Comparison of ENCODE assay signal across 9 cellular contexts in the genomic region with DNA sequence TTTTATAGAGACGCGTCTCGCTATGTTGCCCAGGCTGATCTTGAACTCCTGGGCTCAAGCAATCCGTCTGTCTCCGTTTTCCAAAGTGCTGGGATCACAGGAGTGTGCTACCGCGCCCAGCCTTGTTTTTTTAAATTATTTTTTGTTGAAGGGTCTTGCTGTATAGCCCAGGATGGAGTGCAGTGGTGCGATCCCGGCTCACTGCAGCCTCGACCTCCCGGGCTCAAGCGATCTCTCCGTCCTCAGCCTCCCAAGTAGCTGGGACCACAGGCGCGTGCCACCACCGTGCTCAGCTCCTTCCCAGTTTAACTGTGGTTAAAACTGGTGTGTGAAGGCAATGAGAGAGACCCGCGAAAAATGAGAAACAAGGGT. TPM values are rescaled to one million over a fixed set of nuclear protein-coding genes. Genes with fewer than 3 reads are reported as not detected.
DNase-seq lines count a peak whose midpoint lies in the region; ATAC-seq, FAIRE-seq and TF ChIP-seq lines count a peak whose summit lies in the region.
"Had no signal": no experiment of that assay in that cellular context is flagged by ENCODE, and none has a peak within 500 bp of the region (broad histone marks: within the 10 kb centered on the region; RNA-seq: fewer than 3 reads in every experiment).

No MANE protein-coding gene starts in this region.

- H2AFZ ChIP-seq in hepatocyte = peak overlapping the region; percentile 90

- peaks cover 4% of the 10 kb centered on the region for H3K36me3 Mint-ChIP-seq in activated T-helper 2 cell treated with anti-CD3 and anti-CD28 coated beads, Interferon-gamma antibody, Interleukin-2, Interleukin-4, amounts not matched to agents 10 μg/mL and 5 μg/mL and 100 μg/mL, durations not matched to agents 14 hours and 24 hours and 36 hours (ENCODE audit: low read depth)

- FAIRE-seq in urothelium cell line (lab: Jason Lieb, UNC) = no peak
- FAIRE-seq: colon had no signal

- no peaks in the 10 kb centered on the region for H3K79me2 ChIP-seq in hepatocyte

- ATAC-seq in HG02623 (IDR thresholded peaks at IDR 0.05; ENCODE audit: unreplicated experiment) = peak; percentile 4
- no peak for ATAC-seq in HG03139 (IDR thresholded peaks at IDR 0.05; ENCODE audit: unreplicated experiment)

- DNase-seq in activated T-helper 2 cell treated with anti-CD3 and anti-CD28 coated beads, Interferon-gamma antibody, Interleukin-2, Interleukin-4, amounts not matched to agents 10 μg/mL and 5 μg/mL and 100 μg/mL, durations not matched to agents 14 hours and 24 hours and 36 hours (ENCODE audit: low spot score) = no peak
- DNase-seq in hepatocyte (ENCODE audit: low spot score) (no peak), stomach (no peak), AG08396 (ENCODE audit: low spot score) (no peak), urothelium cell line (ENCODE audit: low spot score) (no peak), GM19238 (ENCODE audit: insufficient read length, low spot score) (no peak)

- H3K4me3 Mint-ChIP-seq in activated T-helper 2 cell treated with anti-CD3 and anti-CD28 coated beads, Interferon-gamma antibody, Interleukin-2, Interleukin-4, amounts not matched to agents 10 μg/mL and 5 μg/mL and 100 μg/mL, durations not matched to agents 14 hours and 24 hours and 36 hours (ENCODE audit: low read depth) = peak overlapping the region; percentile 52

- no peak for TF ChIP-seq EP300 in stomach (IDR thresholded peaks at IDR 0.05)

- WGBS in hepatocyte (ENCODE audit: low lambda C conversion rate, missing lambda C conversion rate) = 87% methylated on average over 18 of the region's 18 CpGs
- WGBS in stomach, 5 donors = 55 to 66% (median 58%) methylated on average over 18 of the region's 18 CpGs

- no peaks in the 10 kb centered on the region for H3K9me2 ChIP-seq in hepatocyte (replicated peaks; ENCODE audit: insufficient read depth)

- H3K27ac Mint-ChIP-seq in activated T-helper 2 cell treated with anti-CD3 and anti-CD28 coated beads, Interferon-gamma antibody, Interleukin-2, Interleukin-4, amounts not matched to agents 10 μg/mL and 5 μg/mL and 100 μg/mL, durations not matched to agents 14 hours and 24 hours and 36 hours = peak overlapping the region; percentile 97

- peaks cover 6% of the 10 kb centered on the region for H3K9me3 Mint-ChIP-seq in activated T-helper 2 cell treated with anti-CD3 and anti-CD28 coated beads, Interferon-gamma antibody, Interleukin-2, Interleukin-4, amounts not matched to agents 10 μg/mL and 5 μg/mL and 100 μg/mL, durations not matched to agents 14 hours and 24 hours and 36 hours

- no peaks in the 10 kb centered on the region for H3K27me3 Mint-ChIP-seq in activated T-helper 2 cell treated with anti-CD3 and anti-CD28 coated beads, Interferon-gamma antibody, Interleukin-2, Interleukin-4, amounts not matched to agents 10 μg/mL and 5 μg/mL and 100 μg/mL, durations not matched to agents 14 hours and 24 hours and 36 hours (ENCODE audit: low read depth)

- H3K9me3 ChIP-seq in hepatocyte (ENCODE audit: low read depth) (no peaks in the 10 kb centered on the region), stomach (no peaks in the 10 kb centered on the region)

- H3K4me3 ChIP-seq in hepatocyte (peak overlapping the region; percentile 27), stomach (peak overlapping the region; percentile 52 to 61 (median 58))

- no peaks in the 10 kb centered on the region for H4K20me1 ChIP-seq in hepatocyte (ENCODE audit: insufficient read depth, poor library complexity, severe bottlenecking)

- H3K27ac ChIP-seq in hepatocyte (peak overlapping the region; percentile 99), stomach (peak overlapping the region; percentile 90 to 99 (median 96))

- TF ChIP-seq POLR2A in stomach (IDR thresholded peaks at IDR 0.05) = no peak

- H3K27me3 ChIP-seq in hepatocyte = no peaks in the 10 kb centered on the region
- no peaks in the 10 kb centered on the region for H3K27me3 ChIP-seq in stomach

- H3K4me1 Mint-ChIP-seq in activated T-helper 2 cell treated with anti-CD3 and anti-CD28 coated beads, Interferon-gamma antibody, Interleukin-2, Interleukin-4, amounts not matched to agents 10 μg/mL and 5 μg/mL and 100 μg/mL, durations not matched to agents 14 hours and 24 hours and 36 hours (ENCODE audit: low read depth) = peaks cover 30% of the 10 kb centered on the region

- intact Hi-C loops in activated T-helper 2 cell treated with anti-CD3 and anti-CD28 coated beads, Interferon-gamma antibody, Interleukin-2, Interleukin-4, amounts not matched to agents 10 μg/mL and 5 μg/mL and 100 μg/mL, durations not matched to agents 14 hours and 24 hours and 36 hours (cut with micrococcal nuclease) = loop anchor here (1.0 kb wide), 3 partner anchors 11 to 282 kb away; partner anchors contain the start of genes CSGALNACT2 and HNRNPF
- intact Hi-C loops in stomach (cut with DNase I; ENCODE audit: low total_unique reads) = no loop called here

- H3K4me1 ChIP-seq in hepatocyte (ENCODE audit: insufficient read depth) (peaks cover 14% of the 10 kb centered on the region), stomach (peaks cover 14 to 27% (median 21%) of the 10 kb centered on the region in 4 donors)

- peak overlapping the region; percentile 88 for H3K4me2 ChIP-seq in hepatocyte

- no peaks in the 10 kb centered on the region for H3K36me3 ChIP-seq in hepatocyte (replicated peaks; ENCODE audit: insufficient read depth, low read depth)
- no peaks in the 10 kb centered on the region for H3K36me3 ChIP-seq in stomach

- TF ChIP-seq CTCF in hepatocyte (IDR thresholded peaks at IDR 0.05; ENCODE audit: poor library complexity) (no peak), stomach (IDR thresholded peaks at IDR 0.05) (no peak)

RNA-seq across cellular contexts. Expression of gene HNRNPF, which starts 11.0 kb away (rescaled TPM):
- total RNA-seq in activated T-helper 2 cell treated with anti-CD3 and anti-CD28 coated beads, Interferon-gamma antibody, Interleukin-2, Interleukin-4, amounts not matched to agents 10 μg/mL and 5 μg/mL and 100 μg/mL, durations not matched to agents 14 hours and 24 hours and 36 hours = 503 and 520 TPM in 2 replicates
- 186 and 217 TPM in 2 replicates for total RNA-seq in hepatocyte
- polyA plus RNA-seq in hepatocyte = 117 and 134 TPM in 2 replicates
- total RNA-seq in stomach = 100 to 1,000 TPM in 2 of 5 donors, 10 to 100 TPM in 3; 36.2 to 169 (median 87.0) TPM
- 100 to 1,000 TPM in 1 of 3 donors, 10 to 100 TPM in 2; 74.7 to 131 (median 87.5) TPM for polyA plus RNA-seq in stomach

RNA-seq across cellular contexts. Expression of gene ZNF487, which starts 16.9 kb away (rescaled TPM):
- total RNA-seq in activated T-helper 2 cell treated with anti-CD3 and anti-CD28 coated beads, Interferon-gamma antibody, Interleukin-2, Interleukin-4, amounts not matched to agents 10 μg/mL and 5 μg/mL and 100 μg/mL, durations not matched to agents 14 hours and 24 hours and 36 hours = 2.0 and 2.2 TPM in 2 replicates
- 8.1 and 9.3 TPM in 2 replicates for total RNA-seq in hepatocyte
- polyA plus RNA-seq in hepatocyte = 5.6 and 8.9 TPM in 2 replicates
- total RNA-seq in stomach = 10 to 100 TPM in 1 of 5 donors, 1 to 10 TPM in 3, under 1 TPM in 1; 0.45 to 11.0 (median 4.8) TPM
- 1 to 10 TPM; 3.7 to 8.4 (median 4.3) TPM for polyA plus RNA-seq in stomach

RNA-seq across cellular contexts. Expression of gene FXYD4, which starts 48.5 kb away (rescaled TPM):
- not detected in 2 replicates for total RNA-seq in activated T-helper 2 cell treated with anti-CD3 and anti-CD28 coated beads, Interferon-gamma antibody, Interleukin-2, Interleukin-4, amounts not matched to agents 10 μg/mL and 5 μg/mL and 100 μg/mL, durations not matched to agents 14 hours and 24 hours and 36 hours
- total RNA-seq in hepatocyte (0.80 TPM in 1 of 2 replicates, not detected in the other), stomach (not detected)
- polyA plus RNA-seq in hepatocyte (0.19 and 4.8 TPM in 2 replicates), stomach (1 to 10 TPM; 2.8 to 7.3 (median 6.0) TPM)
